Comparison of ENCODE assay signal across 8 cellular contexts in the genomic region with DNA sequence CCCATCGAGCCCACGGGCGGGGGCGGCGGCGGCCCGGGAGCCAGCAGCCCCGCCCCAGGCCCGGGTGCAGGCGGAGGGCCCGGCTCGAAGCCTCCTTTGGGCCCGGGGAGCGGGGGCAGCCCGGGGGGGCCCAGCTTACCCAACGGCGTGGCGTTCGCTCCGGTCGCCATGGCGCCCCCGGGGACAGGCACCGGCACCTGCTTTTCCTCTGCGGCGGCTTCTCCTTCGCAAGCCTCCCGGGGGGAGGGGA. TPM values are rescaled to one million over a fixed set of nuclear protein-coding genes. Genes with fewer than 3 reads are reported as not detected.
DNase-seq lines count a peak whose midpoint lies in the region; ATAC-seq, FAIRE-seq and TF ChIP-seq lines count a peak whose summit lies in the region.

No MANE protein-coding gene starts in this region.

- in situ Hi-C loops in HepG2 (cut with HindIII; ENCODE audit: extremely low pct_ligation_motif_present, low pct_unique_long_range_greater_than_20kb) = no loop called here

- no peaks in the 10 kb centered on the region; a peak in 1 of 5 replicates for H3K27me3 ChIP-seq in HepG2 (ENCODE audit: control insufficient read depth in 1 of 2, insufficient read depth in 2 of 2, low read length in 2 of 2)

- ATAC-seq in HG02623 (IDR thresholded peaks at IDR 0.05; ENCODE audit: unreplicated experiment) = peak; percentile 15
- ATAC-seq in activated naive CD8-positive, alpha-beta T cell treated with anti-CD3 and anti-CD28 coated beads, Interleukin-2, amount 10 ng/mL, durations not matched to agents 7 days and 5 days (ENCODE audit: low read depth) = no peak
- no peak for ATAC-seq in HepG2
- no peak for ATAC-seq in GM19328 (IDR thresholded peaks at IDR 0.05; ENCODE audit: unreplicated experiment)

- peaks cover 44% of the 10 kb centered on the region for H4K20me1 ChIP-seq in HepG2 (ENCODE audit: insufficient read depth, low read length)

- peak overlapping the region; percentile 88 for H3K4me3 Mint-ChIP-seq in activated naive CD8-positive, alpha-beta T cell treated with anti-CD3 and anti-CD28 coated beads, Interleukin-2, amount 10 ng/mL, durations not matched to agents 7 days and 5 days

- TF ChIP-seq CTCF in C4-2B (conservative IDR thresholded peaks at IDR 0.05) (no peak), HepG2 (CRISPR knock-in tag; IDR thresholded peaks at IDR 0.05) (no peak)

- H3K9ac ChIP-seq in HepG2 (ENCODE audit: insufficient read depth, low read depth, low read length) = peak overlapping the region; percentile 97

- H3K4me3 ChIP-seq in HepG2 (replicated peaks in 1 of 3; ENCODE audit: insufficient read depth in 1 of 3, low read depth in 2 of 3, low read length in 3 of 3) = peak overlapping the region; percentile 78 to 94 (median 94); a peak in 5 of 6 replicates
- H3K4me3 ChIP-seq in urinary bladder (ENCODE audit: low read depth, low read length) = peak overlapping the region; percentile 100

- H3K4me2 ChIP-seq in HepG2 (ENCODE audit: low read depth, low read length) = peak overlapping the region; percentile 50

- no peak for DNase-seq in activated naive CD8-positive, alpha-beta T cell treated with anti-CD3 and anti-CD28 coated beads, Interleukin-2, amount 10 ng/mL, durations not matched to agents 7 days and 5 days
- DNase-seq in HepG2 (ENCODE audit: low spot score) (no peak), COLO829 (ENCODE audit: low spot score) (no peak), DMS 273 (lab: John Stamatoyannopoulos, UW; ENCODE audit: unreplicated experiment) (no peak)

- H3K4me1 Mint-ChIP-seq in activated naive CD8-positive, alpha-beta T cell treated with anti-CD3 and anti-CD28 coated beads, Interleukin-2, amount 10 ng/mL, durations not matched to agents 7 days and 5 days = peaks cover 53% of the 10 kb centered on the region

- H3K36me3 ChIP-seq in HepG2 (replicated peaks in 1 of 2; ENCODE audit: control insufficient read depth in 1 of 2, insufficient read depth in 2 of 2, low read length in 2 of 2) (peaks cover 22 to 41% of the 10 kb centered on the region in 2 experiments), urinary bladder (ENCODE audit: insufficient read depth) (peaks cover 1% of the 10 kb centered on the region)

- peak overlapping the region; percentile 97 for H3K27ac Mint-ChIP-seq in activated naive CD8-positive, alpha-beta T cell treated with anti-CD3 and anti-CD28 coated beads, Interleukin-2, amount 10 ng/mL, durations not matched to agents 7 days and 5 days

- no peak; a peak in 1 of 4 replicates for TF ChIP-seq POLR2A in HepG2 (IDR thresholded peaks at IDR 0.05; ENCODE audit: insufficient read depth in 1 of 2, low read depth in 2 of 2, low read length in 2 of 2)

- H3K27ac ChIP-seq in C4-2B (peak overlapping the region; percentile 97), HepG2 (ENCODE audit: extremely low read length, insufficient read depth, low read length) (peak overlapping the region; percentile 99), urinary bladder (ENCODE audit: low read depth) (peak overlapping the region; percentile 99)

- POLR2A ChIA-PET in activated naive CD8-positive, alpha-beta T cell treated with anti-CD3 and anti-CD28 coated beads, Interleukin-2, amount 10 ng/mL, durations not matched to agents 7 days and 5 days (lab: Charles Lee) = interaction anchor here (0.9 to 11.0 kb wide), 12 partner anchors 10 to 461 kb away, joined by 3 to 157 read pairs (median 8); a partner anchor contains a TSS
- POLR2A ChIA-PET in HepG2 (lab: Yijun Ruan, JAX) = interaction anchor here (0.8 to 2.0 kb wide), 22 partner anchors 8 to 644 kb away, joined by 3 to 24 read pairs (median 6); a partner anchor contains a TSS

- H3K4me1 ChIP-seq in HepG2 (ENCODE audit: insufficient read depth, low read length) = peaks cover 44% of the 10 kb centered on the region
- no peaks in the 10 kb centered on the region for H3K4me1 ChIP-seq in urinary bladder (ENCODE audit: insufficient read depth)

- TF ChIP-seq EP300 in HepG2 (IDR thresholded peaks at IDR 0.05; ENCODE audit: low read depth in 2 of 2, low read length in 2 of 2) (no peak), HepG2 (CRISPR knock-in tag; IDR thresholded peaks at IDR 0.05; ENCODE audit: borderline replicate concordance) (no peak)

- no peaks in the 10 kb centered on the region for H3K27me3 Mint-ChIP-seq in activated naive CD8-positive, alpha-beta T cell treated with anti-CD3 and anti-CD28 coated beads, Interleukin-2, amount 10 ng/mL, durations not matched to agents 7 days and 5 days

- peaks cover 42% of the 10 kb centered on the region for H3K79me2 ChIP-seq in HepG2 (ENCODE audit: insufficient read depth, low read length)

- CTCF ChIA-PET in HepG2 (lab: Yijun Ruan, JAX; ENCODE audit: low intra/inter-chr PET ratio, low total read pairs) = no interaction called here

- H2AFZ ChIP-seq in HepG2 (ENCODE audit: low read length) = no peak overlapping the region

- BruUV-seq in HepG2 (replicated peaks; lab: Mats Ljungman, UMichigan) = no TSS peak

- peaks cover 38% of the 10 kb centered on the region for H3K36me3 Mint-ChIP-seq in activated naive CD8-positive, alpha-beta T cell treated with anti-CD3 and anti-CD28 coated beads, Interleukin-2, amount 10 ng/mL, durations not matched to agents 7 days and 5 days

- H3K9me3 ChIP-seq in HepG2 (ENCODE audit: low read length) = no peaks in the 10 kb centered on the region

- no peaks in the 10 kb centered on the region for H3K9me3 Mint-ChIP-seq in activated naive CD8-positive, alpha-beta T cell treated with anti-CD3 and anti-CD28 coated beads, Interleukin-2, amount 10 ng/mL, durations not matched to agents 7 days and 5 days

- WGBS in HepG2 (ENCODE audit: low lambda C conversion rate) = 1% methylated on average over 17 of the region's 28 CpGs
- under 1% methylated on average over 28 of the region's 28 CpGs for WGBS in urinary bladder

- intact Hi-C loops in HepG2 (cut with micrococcal nuclease; ENCODE audit: unreplicated experiment) = loop anchor here (2.0 kb wide), 1 partner anchor 25 kb away; a partner anchor contains a TSS

- FAIRE-seq in HepG2 (lab: Jason Lieb, UNC) = no peak

- TF ChIP-seq RAD21 in HepG2 (CRISPR knock-in tag; IDR thresholded peaks at IDR 0.05) = peak; percentile 39; the same call in 1 of the 2 replicates

RNA-seq across cellular contexts. Expression of a gene that starts 0.2 kb away (rescaled TPM):
- total RNA-seq in activated naive CD8-positive, alpha-beta T cell treated with anti-CD3 and anti-CD28 coated beads, Interleukin-2, amount 10 ng/mL, durations not matched to agents 7 days and 5 days = 100 to 1,000 TPM; 519 to 524 TPM
- total RNA-seq in HepG2 (2016; rRNA removed; fragmentation: Illumina TruSeq; extraction: Trizol) (42.5 and 70.4 TPM in 2 replicates), urinary bladder (111 TPM)
- total RNA-seq in HepG2 (2016; cell fraction: cytosol; rRNA removed; fragmentation: Illumina TruSeq; extraction: Trizol; ENCODE audit: low read depth) = 16.0 and 19.1 TPM in 2 replicates
- 36.1 and 70.7 TPM in 2 replicates for total RNA-seq in HepG2 (2016; cell fraction: insoluble cytoplasmic fraction; rRNA removed; fragmentation: Illumina TruSeq; extraction: Trizol)
- 45.9 and 46.6 TPM in 2 replicates for total RNA-seq in HepG2 (2016; cell fraction: membrane; rRNA removed; fragmentation: Illumina TruSeq; extraction: Trizol)
- total RNA-seq in HepG2 (2016; cell fraction: nucleus; rRNA removed; fragmentation: Illumina TruSeq; extraction: Trizol) = 163 and 180 TPM in 2 replicates
- polyA plus RNA-seq in HepG2 (2011; rRNA removed) (51.9 and 55.5 TPM in 2 replicates), urinary bladder (115 TPM)
- 14.3 and 16.0 TPM in 2 replicates for polyA plus RNA-seq in HepG2 (2011; cell fraction: cytosol; rRNA removed)
- polyA plus RNA-seq in HepG2 (2011; cell fraction: nucleus; rRNA removed) = 223 and 237 TPM in 2 replicates
- polyA plus RNA-seq in HepG2 (2012) = 130 and 151 TPM in 2 replicates
- polyA plus RNA-seq in HepG2 (2016; cell fraction: cytosol; fragmentation: Illumina TruSeq; extraction: Trizol; ENCODE audit: low read depth) = 30.5 and 31.3 TPM in 2 replicates
- polyA plus RNA-seq in HepG2 (2016; cell fraction: insoluble cytoplasmic fraction; fragmentation: Illumina TruSeq; extraction: Trizol; ENCODE audit: low read depth) = 93.3 and 132 TPM in 2 replicates
- 63.8 and 66.4 TPM in 2 replicates for polyA plus RNA-seq in HepG2 (2016; cell fraction: membrane; fragmentation: Illumina TruSeq; extraction: Trizol; ENCODE audit: low read depth)
- polyA plus RNA-seq in HepG2 (2016; cell fraction: nucleus; fragmentation: Illumina TruSeq; extraction: Trizol; ENCODE audit: insufficient read depth, low read depth) = 426 and 461 TPM in 2 replicates
- polyA minus RNA-seq in HepG2 (2011; rRNA and poly(A)+ RNA removed; ENCODE audit: low replicate concordance) = 77.9 and 101 TPM in 2 replicates
- polyA minus RNA-seq in HepG2 (2011; cell fraction: cytosol; rRNA and poly(A)+ RNA removed) = 31.1 and 32.0 TPM in 2 replicates
- polyA minus RNA-seq in HepG2 (2011; cell fraction: nucleus; rRNA and poly(A)+ RNA removed) = 297 and 338 TPM in 2 replicates

RNA-seq across cellular contexts. Expression of a gene that starts 18.4 kb away (rescaled TPM):
- 1 to 10 TPM; 3.8 to 7.2 TPM for total RNA-seq in activated naive CD8-positive, alpha-beta T cell treated with anti-CD3 and anti-CD28 coated beads, Interleukin-2, amount 10 ng/mL, durations not matched to agents 7 days and 5 days
- 0.11 TPM in 1 of 2 replicates, not detected in the other for total RNA-seq in HepG2 (2016; rRNA removed; fragmentation: Illumina TruSeq; extraction: Trizol)
- not detected in 2 replicates for total RNA-seq in HepG2 (2016; cell fraction: cytosol; rRNA removed; fragmentation: Illumina TruSeq; extraction: Trizol; ENCODE audit: low read depth)
- 0.06 TPM in 1 of 2 replicates, not detected in the other for total RNA-seq in HepG2 (2016; cell fraction: insoluble cytoplasmic fraction; rRNA removed; fragmentation: Illumina TruSeq; extraction: Trizol)
- total RNA-seq in HepG2 (2016; cell fraction: membrane; rRNA removed; fragmentation: Illumina TruSeq; extraction: Trizol) = not detected in 2 replicates
- total RNA-seq in HepG2 (2016; cell fraction: nucleus; rRNA removed; fragmentation: Illumina TruSeq; extraction: Trizol) = 0.13 and 0.16 TPM in 2 replicates
- polyA plus RNA-seq in HepG2 (2011; rRNA removed) = 0.12 and 0.13 TPM in 2 replicates
- 0.08 and 0.09 TPM in 2 replicates for polyA plus RNA-seq in HepG2 (2011; cell fraction: cytosol; rRNA removed)
- 0.31 and 0.51 TPM in 2 replicates for polyA plus RNA-seq in HepG2 (2011; cell fraction: nucleus; rRNA removed)
- 0.19 and 0.24 TPM in 2 replicates for polyA plus RNA-seq in HepG2 (2012)
- polyA plus RNA-seq in HepG2 (2016; cell fraction: cytosol; fragmentation: Illumina TruSeq; extraction: Trizol; ENCODE audit: low read depth) = not detected in 2 replicates
- polyA plus RNA-seq in HepG2 (2016; cell fraction: insoluble cytoplasmic fraction; fragmentation: Illumina TruSeq; extraction: Trizol; ENCODE audit: low read depth) = not detected in 2 replicates
- polyA plus RNA-seq in HepG2 (2016; cell fraction: membrane; fragmentation: Illumina TruSeq; extraction: Trizol; ENCODE audit: low read depth) = not detected in 2 replicates
- polyA plus RNA-seq in HepG2 (2016; cell fraction: nucleus; fragmentation: Illumina TruSeq; extraction: Trizol; ENCODE audit: insufficient read depth, low read depth) = not detected in 2 replicates
- 0.68 and 0.84 TPM in 2 replicates for polyA minus RNA-seq in HepG2 (2011; rRNA and poly(A)+ RNA removed; ENCODE audit: low replicate concordance)
- polyA minus RNA-seq in HepG2 (2011; cell fraction: cytosol; rRNA and poly(A)+ RNA removed) = 0.26 TPM in 1 of 2 replicates, not detected in the other
- 0.62 and 0.77 TPM in 2 replicates for polyA minus RNA-seq in HepG2 (2011; cell fraction: nucleus; rRNA and poly(A)+ RNA removed)
- total RNA-seq in urinary bladder = 15.1 TPM
- polyA plus RNA-seq in urinary bladder = 33.6 TPM

RNA-seq across cellular contexts. Expression of a gene that starts 24.9 kb away (rescaled TPM):
- 10 to 100 TPM; 92.0 to 96.2 TPM for total RNA-seq in activated naive CD8-positive, alpha-beta T cell treated with anti-CD3 and anti-CD28 coated beads, Interleukin-2, amount 10 ng/mL, durations not matched to agents 7 days and 5 days
- total RNA-seq in HepG2 (2016; rRNA removed; fragmentation: Illumina TruSeq; extraction: Trizol) (7.8 and 8.3 TPM in 2 replicates), urinary bladder (11.7 TPM)
- 3.5 and 4.1 TPM in 2 replicates for total RNA-seq in HepG2 (2016; cell fraction: cytosol; rRNA removed; fragmentation: Illumina TruSeq; extraction: Trizol; ENCODE audit: low read depth)
- 4.8 and 7.6 TPM in 2 replicates for total RNA-seq in HepG2 (2016; cell fraction: insoluble cytoplasmic fraction; rRNA removed; fragmentation: Illumina TruSeq; extraction: Trizol)
- 10.9 and 11.1 TPM in 2 replicates for total RNA-seq in HepG2 (2016; cell fraction: membrane; rRNA removed; fragmentation: Illumina TruSeq; extraction: Trizol)
- 6.7 and 7.4 TPM in 2 replicates for total RNA-seq in HepG2 (2016; cell fraction: nucleus; rRNA removed; fragmentation: Illumina TruSeq; extraction: Trizol)
- polyA plus RNA-seq in HepG2 (2011; rRNA removed) (15.5 and 17.6 TPM in 2 replicates), urinary bladder (13.9 TPM)
- polyA plus RNA-seq in HepG2 (2011; cell fraction: cytosol; rRNA removed) = 7.7 and 11.1 TPM in 2 replicates
- 71.3 and 101 TPM in 2 replicates for polyA plus RNA-seq in HepG2 (2011; cell fraction: nucleus; rRNA removed)
- polyA plus RNA-seq in HepG2 (2012) = 8.7 and 10.1 TPM in 2 replicates
- 5.1 and 6.2 TPM in 2 replicates for polyA plus RNA-seq in HepG2 (2016; cell fraction: cytosol; fragmentation: Illumina TruSeq; extraction: Trizol; ENCODE audit: low read depth)
- polyA plus RNA-seq in HepG2 (2016; cell fraction: insoluble cytoplasmic fraction; fragmentation: Illumina TruSeq; extraction: Trizol; ENCODE audit: low read depth) = 7.8 and 9.1 TPM in 2 replicates
- polyA plus RNA-seq in HepG2 (2016; cell fraction: membrane; fragmentation: Illumina TruSeq; extraction: Trizol; ENCODE audit: low read depth) = 9.5 and 11.8 TPM in 2 replicates
- 20.0 and 20.1 TPM in 2 replicates for polyA plus RNA-seq in HepG2 (2016; cell fraction: nucleus; fragmentation: Illumina TruSeq; extraction: Trizol; ENCODE audit: insufficient read depth, low read depth)
- 25.9 and 40.8 TPM in 2 replicates for polyA minus RNA-seq in HepG2 (2011; rRNA and poly(A)+ RNA removed; ENCODE audit: low replicate concordance)
- polyA minus RNA-seq in HepG2 (2011; cell fraction: cytosol; rRNA and poly(A)+ RNA removed) = 4.3 and 6.6 TPM in 2 replicates
- 8.7 and 10.9 TPM in 2 replicates for polyA minus RNA-seq in HepG2 (2011; cell fraction: nucleus; rRNA and poly(A)+ RNA removed)

RNA-seq across cellular contexts. Expression of a gene that starts 32.2 kb away (rescaled TPM):
- total RNA-seq in activated naive CD8-positive, alpha-beta T cell treated with anti-CD3 and anti-CD28 coated beads, Interleukin-2, amount 10 ng/mL, durations not matched to agents 7 days and 5 days = 10 to 100 TPM; 37.4 to 39.0 TPM
- 15.3 and 20.5 TPM in 2 replicates for total RNA-seq in HepG2 (2016; rRNA removed; fragmentation: Illumina TruSeq; extraction: Trizol)
- 3.8 and 4.3 TPM in 2 replicates for total RNA-seq in HepG2 (2016; cell fraction: cytosol; rRNA removed; fragmentation: Illumina TruSeq; extraction: Trizol; ENCODE audit: low read depth)
- 11.7 and 21.5 TPM in 2 replicates for total RNA-seq in HepG2 (2016; cell fraction: insoluble cytoplasmic fraction; rRNA removed; fragmentation: Illumina TruSeq; extraction: Trizol)
- total RNA-seq in HepG2 (2016; cell fraction: membrane; rRNA removed; fragmentation: Illumina TruSeq; extraction: Trizol) = 9.8 and 11.2 TPM in 2 replicates
- total RNA-seq in HepG2 (2016; cell fraction: nucleus; rRNA removed; fragmentation: Illumina TruSeq; extraction: Trizol) = 16.8 and 17.9 TPM in 2 replicates
- 27.3 and 30.9 TPM in 2 replicates for polyA plus RNA-seq in HepG2 (2011; rRNA removed)
- 11.1 and 16.7 TPM in 2 replicates for polyA plus RNA-seq in HepG2 (2011; cell fraction: cytosol; rRNA removed)
- polyA plus RNA-seq in HepG2 (2011; cell fraction: nucleus; rRNA removed) = 97.2 and 109 TPM in 2 replicates
- 19.6 and 26.4 TPM in 2 replicates for polyA plus RNA-seq in HepG2 (2012)
- polyA plus RNA-seq in HepG2 (2016; cell fraction: cytosol; fragmentation: Illumina TruSeq; extraction: Trizol; ENCODE audit: low read depth) = 5.0 and 5.9 TPM in 2 replicates
- 24.4 and 31.0 TPM in 2 replicates for polyA plus RNA-seq in HepG2 (2016; cell fraction: insoluble cytoplasmic fraction; fragmentation: Illumina TruSeq; extraction: Trizol; ENCODE audit: low read depth)
- polyA plus RNA-seq in HepG2 (2016; cell fraction: membrane; fragmentation: Illumina TruSeq; extraction: Trizol; ENCODE audit: low read depth) = 13.6 and 15.0 TPM in 2 replicates
- polyA plus RNA-seq in HepG2 (2016; cell fraction: nucleus; fragmentation: Illumina TruSeq; extraction: Trizol; ENCODE audit: insufficient read depth, low read depth) = 70.2 and 70.8 TPM in 2 replicates
- polyA minus RNA-seq in HepG2 (2011; rRNA and poly(A)+ RNA removed; ENCODE audit: low replicate concordance) = 38.1 and 40.7 TPM in 2 replicates
- 14.8 and 15.4 TPM in 2 replicates for polyA minus RNA-seq in HepG2 (2011; cell fraction: cytosol; rRNA and poly(A)+ RNA removed)
- 11.1 and 15.7 TPM in 2 replicates for polyA minus RNA-seq in HepG2 (2011; cell fraction: nucleus; rRNA and poly(A)+ RNA removed)
- total RNA-seq in urinary bladder = 11.3 TPM
- polyA plus RNA-seq in urinary bladder = 17.4 TPM

RNA-seq across cellular contexts. Expression of a gene that starts 34.2 kb away (rescaled TPM):
- 100 to 1,000 TPM; 159 to 162 TPM for total RNA-seq in activated naive CD8-positive, alpha-beta T cell treated with anti-CD3 and anti-CD28 coated beads, Interleukin-2, amount 10 ng/mL, durations not matched to agents 7 days and 5 days
- total RNA-seq in HepG2 (2016; rRNA removed; fragmentation: Illumina TruSeq; extraction: Trizol) (not detected in 2 replicates), urinary bladder (7.6 TPM)
- total RNA-seq in HepG2 (2016; cell fraction: cytosol; rRNA removed; fragmentation: Illumina TruSeq; extraction: Trizol; ENCODE audit: low read depth) = not detected in 2 replicates
- total RNA-seq in HepG2 (2016; cell fraction: insoluble cytoplasmic fraction; rRNA removed; fragmentation: Illumina TruSeq; extraction: Trizol) = not detected in 2 replicates
- not detected in 2 replicates for total RNA-seq in HepG2 (2016; cell fraction: membrane; rRNA removed; fragmentation: Illumina TruSeq; extraction: Trizol)
- total RNA-seq in HepG2 (2016; cell fraction: nucleus; rRNA removed; fragmentation: Illumina TruSeq; extraction: Trizol) = not detected in 2 replicates
- polyA plus RNA-seq in HepG2 (2011; rRNA removed) (0.18 and 0.61 TPM in 2 replicates), urinary bladder (46.1 TPM)
- polyA plus RNA-seq in HepG2 (2011; cell fraction: cytosol; rRNA removed) = 0.23 TPM in 2 replicates
- polyA plus RNA-seq in HepG2 (2011; cell fraction: nucleus; rRNA removed) = 0.54 and 1.5 TPM in 2 replicates
- polyA plus RNA-seq in HepG2 (2012) = 0.38 TPM in 1 of 2 replicates, not detected in the other
- polyA plus RNA-seq in HepG2 (2016; cell fraction: cytosol; fragmentation: Illumina TruSeq; extraction: Trizol; ENCODE audit: low read depth) = 0.26 and 0.27 TPM in 2 replicates
- not detected in 2 replicates for polyA plus RNA-seq in HepG2 (2016; cell fraction: insoluble cytoplasmic fraction; fragmentation: Illumina TruSeq; extraction: Trizol; ENCODE audit: low read depth)
- 0.30 TPM in 1 of 2 replicates, not detected in the other for polyA plus RNA-seq in HepG2 (2016; cell fraction: membrane; fragmentation: Illumina TruSeq; extraction: Trizol; ENCODE audit: low read depth)
- not detected in 2 replicates for polyA plus RNA-seq in HepG2 (2016; cell fraction: nucleus; fragmentation: Illumina TruSeq; extraction: Trizol; ENCODE audit: insufficient read depth, low read depth)
- polyA minus RNA-seq in HepG2 (2011; rRNA and poly(A)+ RNA removed; ENCODE audit: low replicate concordance) = 0.28 TPM in 1 of 2 replicates, not detected in the other
- polyA minus RNA-seq in HepG2 (2011; cell fraction: cytosol; rRNA and poly(A)+ RNA removed) = not detected in 2 replicates
- not detected in 2 replicates for polyA minus RNA-seq in HepG2 (2011; cell fraction: nucleus; rRNA and poly(A)+ RNA removed)
